18 cellular contexts compared by ENCODE assay signal in genomic region chr13:79434578-79434977, GRCh38. TPM values are rescaled to one million over a fixed set of nuclear protein-coding genes. Genes with fewer than 3 reads are reported as not detected.
DNase-seq lines count a peak whose midpoint lies in the region; ATAC-seq, FAIRE-seq and TF ChIP-seq lines count a peak whose summit lies in the region.
"Had no signal": no experiment of that assay in that cellular context is flagged by ENCODE, and none has a peak within 500 bp of the region (broad histone marks: within the 10 kb centered on the region; RNA-seq: fewer than 3 reads in every experiment).

No MANE protein-coding gene starts in this region.

- TF ChIP-seq CTCF in pancreas (IDR thresholded peaks at IDR 0.05) = no peak
- TF ChIP-seq CTCF in spleen (IDR thresholded peaks at IDR 0.05 in 8 of 11, conservative IDR thresholded peaks at IDR 0.05 in 3 of 11) = no peak

- no peak overlapping the region for H3K27ac Mint-ChIP-seq in activated CD8-positive, alpha-beta memory T cell treated with anti-CD3 and anti-CD28 coated beads, Interleukin-2, amount 10 ng/mL, durations not matched to agents 7 days and 5 days

- H3K9me3 Mint-ChIP-seq in activated CD8-positive, alpha-beta memory T cell treated with anti-CD3 and anti-CD28 coated beads, Interleukin-2, amount 10 ng/mL, durations not matched to agents 7 days and 5 days (ENCODE audit: low read depth) = peaks cover 2% of the 10 kb centered on the region

- WGBS in pancreas, 2 donors = 25 to 27% methylated on average over 1 of the region's 1 CpG
- 62 to 80% (median 73%) methylated on average over 1 of the region's 1 CpG for WGBS in spleen, 5 donors

- ATAC-seq in pancreas (peak; percentile 57 to 70 (median 60)), HG03196 (IDR thresholded peaks at IDR 0.05; ENCODE audit: unreplicated experiment) (no peak)
- no peak for ATAC-seq in activated CD8-positive, alpha-beta memory T cell treated with anti-CD3 and anti-CD28 coated beads, Interleukin-2, amount 10 ng/mL, durations not matched to agents 7 days and 5 days

- H3K4me3 Mint-ChIP-seq in activated CD8-positive, alpha-beta memory T cell treated with anti-CD3 and anti-CD28 coated beads, Interleukin-2, amount 10 ng/mL, durations not matched to agents 7 days and 5 days = no peak overlapping the region

- peaks cover 13% of the 10 kb centered on the region for H3K36me3 Mint-ChIP-seq in activated CD8-positive, alpha-beta memory T cell treated with anti-CD3 and anti-CD28 coated beads, Interleukin-2, amount 10 ng/mL, durations not matched to agents 7 days and 5 days
- H3K36me3 Mint-ChIP-seq: brain had no signal

- CTCF ChIA-PET in activated CD8-positive, alpha-beta memory T cell treated with anti-CD3 and anti-CD28 coated beads, Interleukin-2, amount 10 ng/mL, durations not matched to agents 7 days and 5 days (lab: Charles Lee) = interaction anchor here (1.0 to 3.7 kb wide), 2 partner anchors 11 to 19 kb away, joined by 3 to 17 read pairs; no protein-coding TSS in a partner anchor

- DNase-seq in ELR (ENCODE audit: low read depth) = peak; percentile 61
- peak; percentile 68 for DNase-seq in NCI-H226
- DNase-seq in dermis blood vessel endothelial cell = peak; percentile 34
- DNase-seq in pancreas = no peak
- no peak for DNase-seq in activated CD8-positive, alpha-beta memory T cell treated with anti-CD3 and anti-CD28 coated beads, Interleukin-2, amount 10 ng/mL, durations not matched to agents 7 days and 5 days
- no peak for DNase-seq in SJCRH30
- no peak for DNase-seq in spleen
- DNase-seq: activated CD4-positive, alpha-beta T cell treated with anti-CD3 and anti-CD28 coated beads for 4 hours; DND-41; effector CD8-positive, alpha-beta T cell; islet precursor cell; MG63; midbrain; NCI-H2081 treated with DMSO at 0.1 percent for 48 hours; ovary had no signal

- H3K27me3 Mint-ChIP-seq in activated CD8-positive, alpha-beta memory T cell treated with anti-CD3 and anti-CD28 coated beads, Interleukin-2, amount 10 ng/mL, durations not matched to agents 7 days and 5 days = no peaks in the 10 kb centered on the region

- H3K4me3 ChIP-seq in pancreas (no peak overlapping the region), SJCRH30 (no peak overlapping the region), spleen (no peak overlapping the region)
- H3K4me3 ChIP-seq: BLaER1, MG63, ovary had no signal

- no peaks in the 10 kb centered on the region for H3K27me3 ChIP-seq in pancreas
- no peaks in the 10 kb centered on the region for H3K27me3 ChIP-seq in SJCRH30
- no peaks in the 10 kb centered on the region for H3K27me3 ChIP-seq in spleen (replicated peaks in 1 of 7)
- H3K27me3 ChIP-seq: BLaER1, MG63, ovary had no signal

- H3K4me1 Mint-ChIP-seq in activated CD8-positive, alpha-beta memory T cell treated with anti-CD3 and anti-CD28 coated beads, Interleukin-2, amount 10 ng/mL, durations not matched to agents 7 days and 5 days = no peaks in the 10 kb centered on the region
- H3K4me1 Mint-ChIP-seq: brain had no signal

- H3K9me3 ChIP-seq in pancreas = no peaks in the 10 kb centered on the region
- no peaks in the 10 kb centered on the region; the same call in 1 of the 2 replicates for H3K9me3 ChIP-seq in SJCRH30 (replicated peaks)
- no peaks in the 10 kb centered on the region for H3K9me3 ChIP-seq in spleen
- H3K9me3 ChIP-seq: MG63, ovary had no signal

- TF ChIP-seq POLR2A in spleen (IDR thresholded peaks at IDR 0.05) = no peak

- H3K36me3 ChIP-seq in pancreas (no peaks in the 10 kb centered on the region), SJCRH30 (no peaks in the 10 kb centered on the region), spleen (no peaks in the 10 kb centered on the region)
- H3K36me3 ChIP-seq: BLaER1, MG63, ovary had no signal

- no peak for FAIRE-seq in pancreas (lab: Jason Lieb, UNC)

- intact Hi-C loops in pancreas (cut with DNase I) (no loop called here), spleen (cut with DNase I; ENCODE audit: low total_unique reads) (no loop called here)

- H3K27ac ChIP-seq in pancreas (no peak overlapping the region), SJCRH30 (no peak overlapping the region), spleen (no peak overlapping the region)
- H3K27ac ChIP-seq: BLaER1, ovary had no signal

- no peaks in the 10 kb centered on the region for H3K4me1 ChIP-seq in pancreas
- H3K4me1 ChIP-seq in SJCRH30 = no peaks in the 10 kb centered on the region
- no peaks in the 10 kb centered on the region for H3K4me1 ChIP-seq in spleen

RNA-seq across cellular contexts. Expression of gene RBM26, which starts 28.5 kb away (rescaled TPM):
- total RNA-seq in dermis blood vessel endothelial cell = 25.2 and 26.9 TPM in 2 replicates
- total RNA-seq in pancreas = 10 to 100 TPM; 11.7 to 25.1 (median 16.4) TPM
- polyA plus RNA-seq in pancreas = 10 to 100 TPM; 18.9 to 25.1 TPM
- 10 to 100 TPM; 65.2 to 66.0 TPM for total RNA-seq in activated CD8-positive, alpha-beta memory T cell treated with anti-CD3 and anti-CD28 coated beads, Interleukin-2, amount 10 ng/mL, durations not matched to agents 7 days and 5 days
- 79.8 and 98.3 TPM in 2 replicates for total RNA-seq in SJCRH30 (2014; rRNA removed; shearing (Covaris generic))
- total RNA-seq in spleen = 10 to 100 TPM; 56.3 to 87.6 (median 65.0) TPM
- 10 to 100 TPM; 25.6 to 38.4 (median 30.7) TPM for polyA plus RNA-seq in spleen

RNA-seq across cellular contexts. Expression of gene NDFIP2, which starts 46.4 kb away (rescaled TPM):
- total RNA-seq in dermis blood vessel endothelial cell (20.1 and 30.3 TPM in 2 replicates), pancreas (10 to 100 TPM; 19.5 to 35.0 (median 24.4) TPM), spleen (10 to 100 TPM; 13.3 to 27.3 (median 15.6) TPM)
- polyA plus RNA-seq in pancreas (10 to 100 TPM in 1 of 2 donors, 1 to 10 TPM in 1; 6.3 to 15.0 TPM), spleen (1 to 10 TPM; 2.1 to 5.0 (median 4.4) TPM)
- 100 to 1,000 TPM in 1 of 2 experiments, 10 to 100 TPM in 1; 50.8 to 124 TPM for total RNA-seq in activated CD8-positive, alpha-beta memory T cell treated with anti-CD3 and anti-CD28 coated beads, Interleukin-2, amount 10 ng/mL, durations not matched to agents 7 days and 5 days
- total RNA-seq in SJCRH30 (2014; rRNA removed; shearing (Covaris generic)) = 51.3 and 55.7 TPM in 2 replicates

Comparison
In these comparisons a context has a peak if more than half of its experiments do, and no peak if none do; other contexts are left out.
1. DNase-seq: peak in ELR (single experiment), NCI-H226 (single experiment) and dermis blood vessel endothelial cell (single experiment); none in pancreas (0 of 6), activated CD8-positive, alpha-beta memory T cell treated with anti-CD3 and anti-CD28 coated beads, Interleukin-2, amount 10 ng/mL, durations not matched to agents 7 days and 5 days (single experiment), SJCRH30 (0 of 2) and spleen (single experiment).
2. ATAC-seq: peak in pancreas (4 of 4); none in activated CD8-positive, alpha-beta memory T cell treated with anti-CD3 and anti-CD28 coated beads, Interleukin-2, amount 10 ng/mL, durations not matched to agents 7 days and 5 days (single experiment) and HG03196 (single experiment).